ENCODE assay signal across 16 cellular contexts in genomic region chr1:6471086-6471841, GRCh38. TPM values are rescaled to one million over a fixed set of nuclear protein-coding genes. Genes with fewer than 3 reads are reported as not detected.
DNase-seq lines count a peak whose midpoint lies in the region; ATAC-seq lines count a peak whose summit lies in the region.
"Had no signal": no experiment of that assay in that cellular context is flagged by ENCODE, and none has a peak within 500 bp of the region (broad histone marks: within the 10 kb centered on the region; RNA-seq: fewer than 3 reads in every experiment).

No MANE protein-coding gene starts in this region.

- peak; percentile 44 for ATAC-seq in effector memory CD8-positive, alpha-beta T cell (replicated peaks)
- ATAC-seq: naive thymus-derived CD4-positive, alpha-beta T cell; stimulated activated naive CD8-positive, alpha-beta T cell treated with anti-CD3 and anti-CD28 coated beads, Interleukin-15, amount 100 ng/mL, for 72 hours had no signal

- WGBS in neuronal stem cell (ENCODE audit: extremely low coverage in 2 of 2, insufficient read length in 2 of 2, insufficient replicate concordance in 1 of 2), 2 donors: no CpG with 5 or more reads among the region's 64 CpGs

- H3K4me2 ChIP-seq in neuronal stem cell (ENCODE audit: insufficient read depth, low read length, poor library complexity, severe bottlenecking): no peak overlapping the region

- no peak overlapping the region for H3K27ac ChIP-seq in neuronal stem cell (replicated peaks; ENCODE audit: low read length)
- H3K27ac ChIP-seq: coronary artery, HL-60, right atrium auricular region had no signal

- H3K9ac ChIP-seq in neuronal stem cell (ENCODE audit: low read depth, low read length, poor library complexity): peak overlapping the region; percentile 32

- no peak overlapping the region for H2BK5ac ChIP-seq in neuronal stem cell (ENCODE audit: low read length)

- peak overlapping the region; percentile 80 for H3K23ac ChIP-seq in neuronal stem cell (ENCODE audit: low read depth, low read length, poor library complexity)

- peak overlapping the region; percentile 28 for H3K18ac ChIP-seq in neuronal stem cell (ENCODE audit: low read length)

- H2BK15ac ChIP-seq in neuronal stem cell (ENCODE audit: low read length): no peak overlapping the region

- H3K27me3 Mint-ChIP-seq in effector memory CD8-positive, alpha-beta T cell: peaks cover 0 to 9% of the 10 kb centered on the region in 2 donors
- H3K27me3 Mint-ChIP-seq: naive thymus-derived CD4-positive, alpha-beta T cell had no signal

- H4K91ac ChIP-seq in neuronal stem cell (ENCODE audit: low read depth, low read length, poor library complexity): no peak overlapping the region

- H2BK120ac ChIP-seq in neuronal stem cell (ENCODE audit: low read depth, low read length): no peak overlapping the region

- H2AK5ac ChIP-seq in neuronal stem cell (ENCODE audit: low read depth, low read length): no peak overlapping the region

- H3K4me3 ChIP-seq in neuronal stem cell (ENCODE audit: low read length in 2 of 2): no peak overlapping the region
- H3K4me3 ChIP-seq: coronary artery, right atrium auricular region had no signal

- no peak overlapping the region for H3K4me3 Mint-ChIP-seq in effector memory CD8-positive, alpha-beta T cell
- H3K4me3 Mint-ChIP-seq: stimulated activated naive CD8-positive, alpha-beta T cell treated with anti-CD3 and anti-CD28 coated beads, Interleukin-15, amount 100 ng/mL, for 72 hours had no signal

- H3K14ac ChIP-seq in neuronal stem cell (ENCODE audit: low read length): no peak overlapping the region

- peak; percentile 87 for DNase-seq in HT-29 (ENCODE audit: low spot score)
- no peak for DNase-seq in effector memory CD8-positive, alpha-beta T cell
- no peak for DNase-seq in neuronal stem cell (ENCODE audit: low spot score)
- no peak for DNase-seq in hippocampal formation (lab: John Stamatoyannopoulos, UW)
- no peak for DNase-seq in stimulated activated CD4-positive, alpha-beta T cell treated with anti-CD3 and anti-CD28 coated beads, Interleukin-1b, Interleukin-23, amount 100 ng/mL, for 48 hours
- DNase-seq in inferior parietal cortex (ENCODE audit: extremely low spot score): no peak
- DNase-seq: activated CD4-positive, CD25-positive, alpha-beta regulatory T cell; DND-41; naive thymus-derived CD4-positive, alpha-beta T cell; NCI-H226; OCI-M1; stimulated activated naive CD8-positive, alpha-beta T cell treated with anti-CD3 and anti-CD28 coated beads, Interleukin-15, amount 100 ng/mL, for 72 hours had no signal

- H3K36me3 Mint-ChIP-seq in effector memory CD8-positive, alpha-beta T cell (ENCODE audit: insufficient read depth): peaks cover 3% of the 10 kb centered on the region
- H3K36me3 Mint-ChIP-seq: naive thymus-derived CD4-positive, alpha-beta T cell had no signal

- no peak overlapping the region for H3K4ac ChIP-seq in neuronal stem cell (ENCODE audit: low read length)

- H3K9me3 ChIP-seq in neuronal stem cell (replicated peaks in 1 of 2; ENCODE audit: control insufficient read depth in 2 of 2, insufficient read depth in 1 of 2, low read depth in 1 of 2, low read length in 2 of 2): no peaks in the 10 kb centered on the region
- H3K9me3 ChIP-seq: right atrium auricular region had no signal

- peaks cover 0 to 8% (median 0%) of the 10 kb centered on the region in 3 experiments for H3K27me3 ChIP-seq in neuronal stem cell (ENCODE audit: control insufficient read depth in 3 of 3, insufficient read depth in 3 of 3, low read depth in 1 of 3, low read length in 3 of 3)
- H3K27me3 ChIP-seq: right atrium auricular region had no signal

- H2AFZ ChIP-seq in neuronal stem cell (ENCODE audit: low read length): no peak overlapping the region

- H2BK12ac ChIP-seq in neuronal stem cell (ENCODE audit: low read length): no peak overlapping the region

- no peaks in the 10 kb centered on the region for H3K79me1 ChIP-seq in neuronal stem cell (ENCODE audit: low read depth, low read length)

- no peak overlapping the region for H3K27ac Mint-ChIP-seq in effector memory CD8-positive, alpha-beta T cell
- H3K27ac Mint-ChIP-seq: naive thymus-derived CD4-positive, alpha-beta T cell; stimulated activated naive CD8-positive, alpha-beta T cell treated with anti-CD3 and anti-CD28 coated beads, Interleukin-15, amount 100 ng/mL, for 72 hours had no signal

- no peaks in the 10 kb centered on the region for H3K9me3 Mint-ChIP-seq in effector memory CD8-positive, alpha-beta T cell
- H3K9me3 Mint-ChIP-seq: naive thymus-derived CD4-positive, alpha-beta T cell; stimulated activated naive CD8-positive, alpha-beta T cell treated with anti-CD3 and anti-CD28 coated beads, Interleukin-15, amount 100 ng/mL, for 72 hours had no signal

- H3K4me1 ChIP-seq in neuronal stem cell (ENCODE audit: control insufficient read depth in 2 of 2, insufficient read depth in 1 of 2, low read depth in 1 of 2, low read length in 2 of 2): peaks cover 0 to 6% of the 10 kb centered on the region in 2 donors

- H3K4me1 Mint-ChIP-seq in effector memory CD8-positive, alpha-beta T cell (ENCODE audit: low read depth in 2 of 2): peaks cover 8 to 9% of the 10 kb centered on the region in 2 donors

- no peak overlapping the region for H4K8ac ChIP-seq in neuronal stem cell (ENCODE audit: low read depth, low read length)

- peaks cover 36 to 73% of the 10 kb centered on the region in 2 donors for H3K36me3 ChIP-seq in neuronal stem cell (replicated peaks in 1 of 2; ENCODE audit: control insufficient read depth in 2 of 2, insufficient read depth in 2 of 2, low read length in 2 of 2)

RNA-seq across cellular contexts. Expression of gene TNFRSF25, which starts 5.3 kb away (rescaled TPM):
- 9.7 and 15.0 TPM in 2 replicates for total RNA-seq in HT-29 (2014; rRNA removed; shearing (Covaris generic))
- polyA plus RNA-seq in neuronal stem cell (2013, experiment 1 of 2): 14.5 TPM
- polyA plus RNA-seq in neuronal stem cell (2013, experiment 2 of 2): 14.1 TPM

RNA-seq across cellular contexts. Expression of gene PLEKHG5, which starts 20.2 kb away (rescaled TPM):
- total RNA-seq in HT-29 (2014; rRNA removed; shearing (Covaris generic)): 12.5 and 14.6 TPM in 2 replicates
- polyA plus RNA-seq in neuronal stem cell (2013, experiment 1 of 2): 18.8 TPM
- 18.8 TPM for polyA plus RNA-seq in neuronal stem cell (2013, experiment 2 of 2)

RNA-seq across cellular contexts. Expression of gene ESPN, which starts 46.7 kb away (rescaled TPM):
- 1.9 and 5.2 TPM in 2 replicates for total RNA-seq in HT-29 (2014; rRNA removed; shearing (Covaris generic))
- 3.5 TPM for polyA plus RNA-seq in neuronal stem cell (2013, experiment 1 of 2)
- 3.6 TPM for polyA plus RNA-seq in neuronal stem cell (2013, experiment 2 of 2)
- polyA plus RNA-seq: BJ had no signal

RNA-seq across cellular contexts. Expression of gene HES2, which starts 51.5 kb away (rescaled TPM):
- 0.16 TPM in 1 of 2 replicates, not detected in the other for total RNA-seq in HT-29 (2014; rRNA removed; shearing (Covaris generic))
- 0.26 TPM for polyA plus RNA-seq in neuronal stem cell (2013, experiment 1 of 2)
- 0.22 TPM for polyA plus RNA-seq in neuronal stem cell (2013, experiment 2 of 2)
- total RNA-seq: right atrium auricular region had no signal
- polyA plus RNA-seq: BJ; naive thymus-derived CD4-positive, alpha-beta T cell had no signal
